ENCODE assay signal across 1 cellular context in genomic region chr2:237324446-237325236, GRCh38.
A peak's percentile ranks its signal among the peaks of the same experiment; 100 is the strongest.
TF ChIP-seq lines count a peak whose summit lies in the region.

No MANE protein-coding gene starts in this region.

TF ChIP-seq in HEK293, 187 proteins besides CTCF, POLR2A, EP300 and RAD21 (continued from another document):
- TF ChIP-seq, protein P1, sequence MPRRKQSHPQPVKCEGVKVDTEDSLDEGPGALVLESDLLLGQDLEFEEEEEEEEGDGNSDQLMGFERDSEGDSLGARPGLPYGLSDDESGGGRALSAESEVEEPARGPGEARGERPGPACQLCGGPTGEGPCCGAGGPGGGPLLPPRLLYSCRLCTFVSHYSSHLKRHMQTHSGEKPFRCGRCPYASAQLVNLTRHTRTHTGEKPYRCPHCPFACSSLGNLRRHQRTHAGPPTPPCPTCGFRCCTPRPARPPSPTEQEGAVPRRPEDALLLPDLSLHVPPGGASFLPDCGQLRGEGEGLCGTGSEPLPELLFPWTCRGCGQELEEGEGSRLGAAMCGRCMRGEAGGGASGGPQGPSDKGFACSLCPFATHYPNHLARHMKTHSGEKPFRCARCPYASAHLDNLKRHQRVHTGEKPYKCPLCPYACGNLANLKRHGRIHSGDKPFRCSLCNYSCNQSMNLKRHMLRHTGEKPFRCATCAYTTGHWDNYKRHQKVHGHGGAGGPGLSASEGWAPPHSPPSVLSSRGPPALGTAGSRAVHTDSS (tag by site-specific recombination; IDR thresholded peaks at IDR 0.05), result no peak
- TF ChIP-seq ZNF280C (tag by site-specific recombination; IDR thresholded peaks at IDR 0.05), result no peak
- TF ChIP-seq ZNF112 (tag by site-specific recombination; IDR thresholded peaks at IDR 0.05), result no peak
- TF ChIP-seq GLIS2 (tag by site-specific recombination; IDR thresholded peaks at IDR 0.05), result no peak
- no peak for TF ChIP-seq ZNF155 (tag by site-specific recombination; IDR thresholded peaks at IDR 0.05)
- no peak for TF ChIP-seq SALL2 (tag by site-specific recombination; IDR thresholded peaks at IDR 0.05; ENCODE audit: borderline replicate concordance)
- no peak for TF ChIP-seq ZNF140 (tag by site-specific recombination; IDR thresholded peaks at IDR 0.05)
- TF ChIP-seq ZNF843 (tag by site-specific recombination; IDR thresholded peaks at IDR 0.05), result 0 out of 2 replicates have a peak, but pooled peaks have one; percentile 24
- TF ChIP-seq ZFP69B (tag by site-specific recombination; IDR thresholded peaks at IDR 0.05), result no peak
- TF ChIP-seq ZBTB21 (tag by site-specific recombination; IDR thresholded peaks at IDR 0.05), result no peak
- TF ChIP-seq ZBTB20 (tag by site-specific recombination; IDR thresholded peaks at IDR 0.05), result peak; percentile 52
